In genomic region chr1:40979241-40980067, GRCh38 we compare ENCODE assay signal across 8 cellular contexts. TPM values are rescaled to one million over a fixed set of nuclear protein-coding genes. Genes with fewer than 3 reads are reported as not detected.
A peak's percentile ranks its signal among the peaks of the same experiment; 100 is the strongest.
DNase-seq lines count a peak whose midpoint lies in the region; TF ChIP-seq lines count a peak whose summit lies in the region.

Gene CTPS1, plus strand, starts transcription at chr1:40979696. Its CDS starts 3,595 bp downstream, at chr1:40983291.

- H3K36me3 Mint-ChIP-seq in nephron (ENCODE audit: low read depth) = peaks cover 6% of the 10 kb centered on the region
- peaks cover 41% of the 10 kb centered on the region for H3K36me3 Mint-ChIP-seq in stimulated activated naive CD8-positive, alpha-beta T cell treated with anti-CD3 and anti-CD28 coated beads, Interleukin-15, Interleukin-2, amounts not matched to agents 100 ng/mL and 50 ng/mL, for 24 hours (ENCODE audit: low read depth)

- peaks cover 11% of the 10 kb centered on the region; the same call in 1 of the 2 replicates for H3K4me1 ChIP-seq in HAP-1

- DNase-seq in GF-D8 (lab: John Stamatoyannopoulos, UW) (peak; percentile 77), HAP-1 (ENCODE audit: low spot score in 2 of 2) (peak; percentile 78 to 95), MG63 (peak; percentile 92), SHP77 (lab: John Stamatoyannopoulos, UW) (peak; percentile 84 to 93), fibroblast of the aortic adventitia (ENCODE audit: low read depth) (peak; percentile 92)
- peak; percentile 96 for DNase-seq in activated effector memory CD4-positive, alpha-beta T cell treated with Interleukin-2 at 50 U/mL for 16 hours

- H3K4me3 ChIP-seq in HAP-1 (peak within 1 kb of the TSS; percentile 91), MG63 (peak within 1 kb of the TSS; percentile 81), fibroblast of the aortic adventitia (ENCODE audit: low read depth, low read length) (peak within 1 kb of the TSS; percentile 83)

- in situ Hi-C loops in HAP-1 (cut with MboI; ENCODE audit: low sequenced_read_pairs) = no loop called here

- no peaks in the 10 kb centered on the region for H3K9me3 Mint-ChIP-seq in nephron
- no peaks in the 10 kb centered on the region for H3K9me3 Mint-ChIP-seq in stimulated activated naive CD8-positive, alpha-beta T cell treated with anti-CD3 and anti-CD28 coated beads, Interleukin-15, Interleukin-2, amounts not matched to agents 100 ng/mL and 50 ng/mL, for 24 hours

- TF ChIP-seq CTCF in fibroblast of the aortic adventitia (IDR thresholded peaks at IDR 0.05; ENCODE audit: insufficient read depth, low read length) = peak; percentile 23
- peak in 2 of 3 experiments; percentile 22 for TF ChIP-seq CTCF in nephron (IDR thresholded peaks at IDR 0.05; ENCODE audit: unreplicated experiment in 3 of 3)

- H3K27me3 ChIP-seq in HAP-1 (ENCODE audit: low read depth) (no peaks in the 10 kb centered on the region), MG63 (no peaks in the 10 kb centered on the region)

- peak within 1 kb of the TSS; percentile 92 to 93 (median 92) for H3K4me3 Mint-ChIP-seq in nephron
- peak within 1 kb of the TSS; percentile 95 for H3K4me3 Mint-ChIP-seq in stimulated activated naive CD8-positive, alpha-beta T cell treated with anti-CD3 and anti-CD28 coated beads, Interleukin-15, Interleukin-2, amounts not matched to agents 100 ng/mL and 50 ng/mL, for 24 hours

- no peaks in the 10 kb centered on the region for H3K27me3 Mint-ChIP-seq in nephron (ENCODE audit: low read depth)
- no peaks in the 10 kb centered on the region for H3K27me3 Mint-ChIP-seq in stimulated activated naive CD8-positive, alpha-beta T cell treated with anti-CD3 and anti-CD28 coated beads, Interleukin-15, Interleukin-2, amounts not matched to agents 100 ng/mL and 50 ng/mL, for 24 hours

- H3K36me3 ChIP-seq in HAP-1 (replicated peaks) (peaks cover 17% of the 10 kb centered on the region), MG63 (peaks cover 35% of the 10 kb centered on the region)

- no peaks in the 10 kb centered on the region for H3K9me3 ChIP-seq in HAP-1
- no peaks in the 10 kb centered on the region for H3K9me3 ChIP-seq in MG63

- peak within 1 kb of the TSS; percentile 80 to 94 (median 94) for H3K27ac Mint-ChIP-seq in nephron
- peak within 1 kb of the TSS; percentile 98 for H3K27ac Mint-ChIP-seq in stimulated activated naive CD8-positive, alpha-beta T cell treated with anti-CD3 and anti-CD28 coated beads, Interleukin-15, Interleukin-2, amounts not matched to agents 100 ng/mL and 50 ng/mL, for 24 hours

- peaks cover 42% of the 10 kb centered on the region for H3K4me1 Mint-ChIP-seq in nephron
- peaks cover 59% of the 10 kb centered on the region for H3K4me1 Mint-ChIP-seq in stimulated activated naive CD8-positive, alpha-beta T cell treated with anti-CD3 and anti-CD28 coated beads, Interleukin-15, Interleukin-2, amounts not matched to agents 100 ng/mL and 50 ng/mL, for 24 hours (ENCODE audit: low read depth)

RNA-seq across cellular contexts. Expression of gene CTPS1, which starts in this region (rescaled TPM):
- 48.3 and 53.4 TPM in 2 replicates for total RNA-seq in MG63 (2014; rRNA removed; shearing (Covaris generic); ENCODE audit: low replicate concordance)
- total RNA-seq in fibroblast of the aortic adventitia (ENCODE audit: low replicate concordance) = 10.7 and 22.9 TPM in 2 replicates

Comparison
In these comparisons a context has a peak if more than half of its experiments do, and no peak if none do; other contexts are left out.
1. Peak in every context shown above with its lines: DNase-seq and H3K4me3 ChIP-seq.